ENCODE assay signal across 37 cellular contexts in the genomic region with DNA sequence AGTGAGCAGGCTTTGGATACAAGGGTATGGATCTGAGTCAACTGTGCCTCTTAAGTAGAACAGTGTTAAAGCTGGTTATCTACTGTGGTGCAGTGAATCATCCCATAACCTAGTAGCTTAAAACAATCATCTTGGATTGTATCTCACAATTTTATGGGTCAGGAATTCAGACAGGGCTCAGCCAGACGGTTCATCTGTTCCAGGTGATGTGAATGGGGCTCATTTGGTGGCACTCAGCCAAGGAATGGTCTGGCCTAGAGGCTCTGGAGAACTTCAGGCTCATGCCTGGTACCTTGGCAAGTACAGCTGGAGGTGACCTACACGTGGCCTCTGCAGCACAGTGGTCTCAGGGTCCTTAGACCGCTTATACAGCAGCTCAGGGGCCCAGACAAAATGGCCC. TPM values are rescaled to one million over a fixed set of nuclear protein-coding genes. Genes with fewer than 3 reads are reported as not detected.
"Had no signal": no experiment of that assay in that cellular context is flagged by ENCODE, and none has a peak within 500 bp of the region (broad histone marks: within the 10 kb centered on the region; RNA-seq: fewer than 3 reads in every experiment).

No MANE protein-coding gene starts in this region.

- H3K9me3 ChIP-seq: MG63 had no signal

- DNase-seq: Karpas-422, Kasumi-1, MG63, MM.1S, MV-4-11, NCI-H1048, NCI-H1092, NCI-H1092 treated with DMSO at 0.1 percent for 48 hours, NCI-H1105, NCI-H1105 treated with DMSO at 0.1 percent for 48 hours, NCI-H1417, NCI-H1417 treated with DMSO at 0.1 percent for 48 hours, NCI-H1436, NCI-H1436 treated with DMSO at 0.1 percent for 48 hours, NCI-H146, NCI-H1694, NCI-H1694 treated with DMSO at 0.1 percent for 48 hours, NCI-H187, NCI-H187 treated with DMSO at 0.1 percent for 48 hours, NCI-H1930, NCI-H2029, NCI-H2029 treated with DMSO at 0.1 percent for 48 hours, NCI-H2081, NCI-H2081 treated with DMSO at 0.1 percent for 48 hours, NCI-H2107, NCI-H2171, NCI-H2171 treated with DMSO at 0.1 percent for 48 hours, NCI-H2227 treated with DMSO at 0.1 percent for 48 hours, NCI-H226, NCI-H345, NCI-H446, NCI-H446 treated with DMSO at 0.1 percent for 48 hours, NCI-H510A, NCI-H510A treated with DMSO at 0.1 percent for 48 hours, NCI-H524, NCI-H524 treated with DMSO at 0.1 percent for 48 hours had no signal

- H3K36me3 ChIP-seq: MG63 had no signal

- H3K4me3 ChIP-seq: MG63 had no signal

RNA-seq across cellular contexts. Expression of gene CDH4, which starts 11.2 kb away (rescaled TPM):
- total RNA-seq: NCI-H460 had no signal
